Comparison of ENCODE assay signal across 1 cellular context in genomic region chr17:49861150-49861884, GRCh38.
TF ChIP-seq lines count a peak whose summit lies in the region.

No MANE protein-coding gene starts in this region.

TF ChIP-seq in K562, 482 proteins besides CTCF, POLR2A, EP300 and RAD21 (continued from another document and continues in another):
- no peak for TF ChIP-seq PCBP1 (IDR thresholded peaks at IDR 0.05; ENCODE audit: low read depth, low read length, poor library complexity, severe bottlenecking)
- no peak for TF ChIP-seq ETS2 (tag; IDR thresholded peaks at IDR 0.05; ENCODE audit: borderline replicate concordance, poor library complexity, severe bottlenecking)
- no peak for TF ChIP-seq ZNF445 (CRISPR knock-in tag; IDR thresholded peaks at IDR 0.05; ENCODE audit: low read depth)
- peak; percentile 89 for TF ChIP-seq EGR1 (conservative IDR thresholded peaks at IDR 0.05)
- no peak for TF ChIP-seq LEF1 (IDR thresholded peaks at IDR 0.05)
- TF ChIP-seq FOXA3 (CRISPR knock-in tag; conservative IDR thresholded peaks at IDR 0.05 in 1 of 2, IDR thresholded peaks at IDR 0.05 in 1 of 2), result 0 out of 4 replicates have a peak, but pooled peaks of 1 of the 2 experiments have one; percentile 44
- no peak for TF ChIP-seq ZNF431 (CRISPR knock-in tag; IDR thresholded peaks at IDR 0.05)
- no peak for TF ChIP-seq SMAD4 (CRISPR knock-in tag; conservative IDR thresholded peaks at IDR 0.05)
- peak; percentile 11; the same call in 1 of the 2 replicates for TF ChIP-seq PKNOX1 (IDR thresholded peaks at IDR 0.05)
- no peak for TF ChIP-seq PTBP1 (IDR thresholded peaks at IDR 0.05; ENCODE audit: low read depth, low read length)
- TF ChIP-seq NCOA6 (IDR thresholded peaks at IDR 0.05), result no peak
- no peak for TF ChIP-seq ETV6 (IDR thresholded peaks at IDR 0.05; ENCODE audit: borderline replicate concordance in 1 of 2, low read depth in 2 of 2, low read length in 1 of 2)
- TF ChIP-seq ETV6 (CRISPR knock-in tag; IDR thresholded peaks at IDR 0.05; ENCODE audit: borderline replicate concordance), result no peak
- TF ChIP-seq PTTG1 (tag; IDR thresholded peaks at IDR 0.05; ENCODE audit: low read depth), result no peak
- TF ChIP-seq ZNF561 (CRISPR knock-in tag; conservative IDR thresholded peaks at IDR 0.05), result no peak
- no peak for TF ChIP-seq ZNF165 (CRISPR knock-in tag; IDR thresholded peaks at IDR 0.05; ENCODE audit: borderline replicate concordance)
- no peak for TF ChIP-seq TCFL5 (CRISPR knock-in tag; conservative IDR thresholded peaks at IDR 0.05)
- TF ChIP-seq ZFP30 (CRISPR knock-in tag; IDR thresholded peaks at IDR 0.05; ENCODE audit: borderline replicate concordance), result no peak
- peak; percentile 29; the same call in 1 of the 2 replicates for TF ChIP-seq ZNF263 (CRISPR knock-in tag; IDR thresholded peaks at IDR 0.05; ENCODE audit: borderline replicate concordance)
- TF ChIP-seq L3MBTL2 (IDR thresholded peaks at IDR 0.05), result no peak
- no peak for TF ChIP-seq ATF3 (IDR thresholded peaks at IDR 0.05)
- TF ChIP-seq ATF3 (CRISPR knock-in tag; conservative IDR thresholded peaks at IDR 0.05), result no peak
- 0 out of 2 replicates have a peak, but pooled peaks have one; percentile 35 for TF ChIP-seq ZC3H11A (IDR thresholded peaks at IDR 0.05; ENCODE audit: low read depth, low read length)
- no peak for TF ChIP-seq NCOR1 (IDR thresholded peaks at IDR 0.05)
- TF ChIP-seq CC2D1A (IDR thresholded peaks at IDR 0.05), result peak; percentile 92; the same call in 1 of the 2 replicates
- no peak for TF ChIP-seq GABPB1 (CRISPR knock-in tag; IDR thresholded peaks at IDR 0.05)
- TF ChIP-seq ZNF583 (CRISPR knock-in tag; IDR thresholded peaks at IDR 0.05), result no peak
- no peak for TF ChIP-seq COPS2 (conservative IDR thresholded peaks at IDR 0.05)
- TF ChIP-seq PML (IDR thresholded peaks at IDR 0.05; ENCODE audit: low read length), result no peak
- TF ChIP-seq ATF6 (CRISPR knock-in tag; IDR thresholded peaks at IDR 0.05), result no peak
- TF ChIP-seq PHB (CRISPR knock-in tag; IDR thresholded peaks at IDR 0.05), result no peak
- no peak for TF ChIP-seq BHLHE40 (IDR thresholded peaks at IDR 0.05; ENCODE audit: low read length)
- peak; percentile 99 for TF ChIP-seq SMC3 (conservative IDR thresholded peaks at IDR 0.05; ENCODE audit: insufficient read depth, low read depth, low read length)
- no peak for TF ChIP-seq GATAD2B (IDR thresholded peaks at IDR 0.05; ENCODE audit: borderline replicate concordance)
- TF ChIP-seq MAX (CRISPR knock-in tag; IDR thresholded peaks at IDR 0.05), result peak; percentile 39; the same call in 1 of the 2 replicates
- peak in 1 of 2 experiments; percentile 64; a peak in 1 of 4 replicates for TF ChIP-seq ARNT (IDR thresholded peaks at IDR 0.05)
- TF ChIP-seq MYNN (IDR thresholded peaks at IDR 0.05), result no peak
- TF ChIP-seq MYNN (CRISPR knock-in tag; IDR thresholded peaks at IDR 0.05), result no peak
- no peak for TF ChIP-seq SP2 (IDR thresholded peaks at IDR 0.05; ENCODE audit: extremely low read depth, low read depth, low read length, poor library complexity, severe bottlenecking)
- TF ChIP-seq USF2 (CRISPR knock-in tag; IDR thresholded peaks at IDR 0.05), result no peak
- TF ChIP-seq KAT7 (CRISPR knock-in tag; IDR thresholded peaks at IDR 0.05; ENCODE audit: borderline replicate concordance), result no peak
- no peak for TF ChIP-seq CBX1 (IDR thresholded peaks at IDR 0.05; ENCODE audit: low read depth)
- no peak for TF ChIP-seq ZNF217 (CRISPR knock-in tag; IDR thresholded peaks at IDR 0.05)
- TF ChIP-seq USF1 (CRISPR knock-in tag; IDR thresholded peaks at IDR 0.05), result peak; percentile 28; the same call in 1 of the 2 replicates
- no peak for TF ChIP-seq TBL1XR1 (IDR thresholded peaks at IDR 0.05; ENCODE audit: low read length in 2 of 2)
- TF ChIP-seq NFRKB (IDR thresholded peaks at IDR 0.05; ENCODE audit: low read depth), result no peak
- TF ChIP-seq VEZF1 (CRISPR knock-in tag; IDR thresholded peaks at IDR 0.05), result peak; percentile 88
- TF ChIP-seq THAP12 (CRISPR knock-in tag; IDR thresholded peaks at IDR 0.05), result no peak
- TF ChIP-seq ZNF23 (CRISPR knock-in tag; IDR thresholded peaks at IDR 0.05), result no peak
- no peak for TF ChIP-seq ZEB2 (IDR thresholded peaks at IDR 0.05)
- no peak for TF ChIP-seq NBN (IDR thresholded peaks at IDR 0.05; ENCODE audit: low read depth)
- TF ChIP-seq ZNF699 (CRISPR knock-in tag; IDR thresholded peaks at IDR 0.05; ENCODE audit: insufficient replicate concordance), result no peak
- no peak for TF ChIP-seq ZNF707 (CRISPR knock-in tag; conservative IDR thresholded peaks at IDR 0.05)
- no peak for TF ChIP-seq SREBF2 (CRISPR knock-in tag; IDR thresholded peaks at IDR 0.05)
- TF ChIP-seq ZBED1 (IDR thresholded peaks at IDR 0.05), result no peak
- no peak for TF ChIP-seq THRAP3 (IDR thresholded peaks at IDR 0.05; ENCODE audit: borderline replicate concordance)
- TF ChIP-seq ARID1B (IDR thresholded peaks at IDR 0.05), result no peak
- no peak for TF ChIP-seq HDGF (IDR thresholded peaks at IDR 0.05)
- TF ChIP-seq ETV5 (CRISPR knock-in tag; IDR thresholded peaks at IDR 0.05; ENCODE audit: low read depth), result no peak
